In genomic region chr6:30508890-30509736, GRCh38 we compare ENCODE assay signal across 8 cellular contexts. TPM values are rescaled to one million over a fixed set of nuclear protein-coding genes. Genes with fewer than 3 reads are reported as not detected.
A peak's percentile ranks its signal among the peaks of the same experiment; 100 is the strongest.
DNase-seq lines count a peak whose midpoint lies in the region; ATAC-seq and TF ChIP-seq lines count a peak whose summit lies in the region.

No MANE protein-coding gene starts in this region.

- ATAC-seq in HG03439 (IDR thresholded peaks at IDR 0.05; ENCODE audit: unreplicated experiment), result peak; percentile 51
- ATAC-seq in activated CD8-positive, alpha-beta T cell treated with anti-CD3 and anti-CD28 coated beads, Interleukin-2, amount 10 ng/mL, durations not matched to agents 7 days and 5 days, result peak; percentile 75
- no peak for ATAC-seq in GM19023 (IDR thresholded peaks at IDR 0.05; ENCODE audit: unreplicated experiment)
- no peak for ATAC-seq in GM21619 (IDR thresholded peaks at IDR 0.05; ENCODE audit: unreplicated experiment)

- CTCF ChIA-PET in activated CD8-positive, alpha-beta T cell treated with anti-CD3 and anti-CD28 coated beads, Interleukin-2, amount 10 ng/mL, durations not matched to agents 7 days and 5 days (lab: Charles Lee), result interaction anchor here (0.6 to 4.7 kb wide), 18 partner anchors 9 to 74 kb away, joined by 3 to 48 read pairs (median 3); no protein-coding TSS in a partner anchor

- H3K4me3 Mint-ChIP-seq in activated CD8-positive, alpha-beta T cell treated with anti-CD3 and anti-CD28 coated beads, Interleukin-2, amount 10 ng/mL, durations not matched to agents 7 days and 5 days, result peak overlapping the region; percentile 69
- no peak overlapping the region for H3K4me3 Mint-ChIP-seq in type B pancreatic cell

- TF ChIP-seq POLR2A in GM15510 (IDR thresholded peaks at IDR 0.05; ENCODE audit: borderline replicate concordance, extremely low read depth, insufficient read length), result peak; percentile 26

- H3K27me3 Mint-ChIP-seq in activated CD8-positive, alpha-beta T cell treated with anti-CD3 and anti-CD28 coated beads, Interleukin-2, amount 10 ng/mL, durations not matched to agents 7 days and 5 days (ENCODE audit: low read depth), result no peaks in the 10 kb centered on the region
- H3K27me3 Mint-ChIP-seq in type B pancreatic cell, result peaks cover 28% of the 10 kb centered on the region

- POLR2A ChIA-PET in activated CD8-positive, alpha-beta T cell treated with anti-CD3 and anti-CD28 coated beads, Interleukin-2, amount 10 ng/mL, durations not matched to agents 7 days and 5 days (lab: Charles Lee), result interaction anchor here (0.6 to 13.0 kb wide), 12 partner anchors 7 to 1068 kb away, joined by 3 to 275 read pairs (median 3); no protein-coding TSS in a partner anchor

- no peak for TF ChIP-seq CTCF in type B pancreatic cell (conservative IDR thresholded peaks at IDR 0.05)

- H3K4me1 Mint-ChIP-seq in activated CD8-positive, alpha-beta T cell treated with anti-CD3 and anti-CD28 coated beads, Interleukin-2, amount 10 ng/mL, durations not matched to agents 7 days and 5 days (ENCODE audit: low read depth), result peaks cover 61% of the 10 kb centered on the region
- no peaks in the 10 kb centered on the region for H3K4me1 Mint-ChIP-seq in type B pancreatic cell (ENCODE audit: unreplicated experiment)

- H3K27ac Mint-ChIP-seq in activated CD8-positive, alpha-beta T cell treated with anti-CD3 and anti-CD28 coated beads, Interleukin-2, amount 10 ng/mL, durations not matched to agents 7 days and 5 days, result peak overlapping the region; percentile 89
- H3K27ac Mint-ChIP-seq in type B pancreatic cell, result no peak overlapping the region

- DNase-seq in activated CD8-positive, alpha-beta T cell treated with anti-CD3 and anti-CD28 coated beads, Interleukin-2, amount 10 ng/mL, durations not matched to agents 7 days and 5 days, result peak; percentile 68
- DNase-seq in myocyte (ENCODE audit: low read depth) (peak; percentile 15), type B pancreatic cell (ENCODE audit: extremely low spot score, unreplicated experiment) (no peak), cortex of kidney (lab: John Stamatoyannopoulos, UW) (no peak)

- H3K36me3 Mint-ChIP-seq in activated CD8-positive, alpha-beta T cell treated with anti-CD3 and anti-CD28 coated beads, Interleukin-2, amount 10 ng/mL, durations not matched to agents 7 days and 5 days (ENCODE audit: low read depth), result peaks cover 8% of the 10 kb centered on the region
- no peaks in the 10 kb centered on the region for H3K36me3 Mint-ChIP-seq in type B pancreatic cell

- peaks cover 5% of the 10 kb centered on the region for H3K9me3 Mint-ChIP-seq in activated CD8-positive, alpha-beta T cell treated with anti-CD3 and anti-CD28 coated beads, Interleukin-2, amount 10 ng/mL, durations not matched to agents 7 days and 5 days (ENCODE audit: insufficient read depth)
- H3K9me3 Mint-ChIP-seq in type B pancreatic cell, result no peaks in the 10 kb centered on the region

RNA-seq across cellular contexts. Expression of gene HLA-E, which starts 19.8 kb away (rescaled TPM):
- total RNA-seq in activated CD8-positive, alpha-beta T cell treated with anti-CD3 and anti-CD28 coated beads, Interleukin-2, amount 10 ng/mL, durations not matched to agents 7 days and 5 days, result 100 to 1,000 TPM; 523 to 536 TPM
- total RNA-seq in myocyte (87.4 and 91.7 TPM in 2 replicates), type B pancreatic cell (ENCODE audit: low replicate concordance) (50.8 and 109 TPM in 2 replicates)
- polyA plus RNA-seq in myocyte (2012), result 112 TPM

RNA-seq across cellular contexts. Expression of gene GNL1, which starts 47.2 kb away (rescaled TPM):
- 10 to 100 TPM; 63.7 to 69.9 TPM for total RNA-seq in activated CD8-positive, alpha-beta T cell treated with anti-CD3 and anti-CD28 coated beads, Interleukin-2, amount 10 ng/mL, durations not matched to agents 7 days and 5 days
- total RNA-seq in myocyte, result 22.3 and 28.4 TPM in 2 replicates
- 63.8 TPM for polyA plus RNA-seq in myocyte (2012)
- total RNA-seq in type B pancreatic cell (ENCODE audit: low replicate concordance), result 59.3 and 67.1 TPM in 2 replicates

RNA-seq across cellular contexts. Expression of gene PRR3, which starts 48.0 kb away (rescaled TPM):
- 10 to 100 TPM; 19.7 to 21.1 TPM for total RNA-seq in activated CD8-positive, alpha-beta T cell treated with anti-CD3 and anti-CD28 coated beads, Interleukin-2, amount 10 ng/mL, durations not matched to agents 7 days and 5 days
- total RNA-seq in myocyte (6.5 and 6.6 TPM in 2 replicates), type B pancreatic cell (ENCODE audit: low replicate concordance) (10.7 and 32.5 TPM in 2 replicates)
- polyA plus RNA-seq in myocyte (2012), result 12.4 TPM

Comparison
In these comparisons a context has a peak if more than half of its experiments do, and no peak if none do; other contexts are left out.
1. ATAC-seq: peak in HG03439 (single experiment) and activated CD8-positive, alpha-beta T cell treated with anti-CD3 and anti-CD28 coated beads, Interleukin-2, amount 10 ng/mL, durations not matched to agents 7 days and 5 days (single experiment); none in GM19023 (single experiment) and GM21619 (single experiment).
2. DNase-seq: peak in activated CD8-positive, alpha-beta T cell treated with anti-CD3 and anti-CD28 coated beads, Interleukin-2, amount 10 ng/mL, durations not matched to agents 7 days and 5 days (single experiment) and myocyte (single experiment); none in type B pancreatic cell (single experiment) and cortex of kidney (single experiment).